10 cellular contexts compared by ENCODE assay signal in genomic region chr9:129945314-129945713, GRCh38.
DNase-seq lines count a peak whose midpoint lies in the region; ATAC-seq, FAIRE-seq and TF ChIP-seq lines count a peak whose summit lies in the region.
"Had no signal": no experiment of that assay in that cellular context is flagged by ENCODE, and none has a peak within 500 bp of the region (broad histone marks: within the 10 kb centered on the region; RNA-seq: fewer than 3 reads in every experiment).

No MANE protein-coding gene starts in this region.

- H3K36me3 ChIP-seq in kidney (ENCODE audit: control insufficient read depth in 1 of 2, insufficient read depth in 2 of 2, low read length in 2 of 2) = no peaks in the 10 kb centered on the region
- no peaks in the 10 kb centered on the region for H3K36me3 ChIP-seq in thoracic aorta

- no peak overlapping the region for H3K9ac ChIP-seq in kidney (ENCODE audit: low read length in 2 of 2)

- H3K4me3 ChIP-seq in kidney (ENCODE audit: low read length in 2 of 2) (no peak overlapping the region), thoracic aorta (peak overlapping the region; percentile 19)

- DNase-seq in activated CD4-positive, alpha-beta T cell treated with anti-CD3 and anti-CD28 coated beads, Interleukin-2, amount 10 ng/mL, durations not matched to agents 7 days and 5 days = no peak
- DNase-seq in activated CD4-positive, alpha-beta T cell treated with anti-CD3 and anti-CD28 coated beads, Interleukin-2, amount 50 U/mL, for 1 hour = no peak
- DNase-seq in activated CD4-positive, alpha-beta memory T cell treated with anti-CD3 and anti-CD28 coated beads, Interleukin-2, amount 10 ng/mL, durations not matched to agents 7 days and 5 days = no peak
- DNase-seq in kidney (no peak), thoracic aorta (ENCODE audit: low spot score) (no peak), mucosa of gallbladder (ENCODE audit: low spot score) (no peak), LoVo (ENCODE audit: low spot score) (no peak)
- DNase-seq: MM.1S had no signal

- H3K27me3 ChIP-seq in thoracic aorta (replicated peaks; ENCODE audit: insufficient read depth) = no peaks in the 10 kb centered on the region

- H3K4me1 ChIP-seq in kidney (ENCODE audit: control insufficient read depth in 1 of 2, insufficient read depth in 1 of 2, low read depth in 1 of 2, low read length in 2 of 2) (peaks cover 0 to 2% of the 10 kb centered on the region in 2 donors), thoracic aorta (ENCODE audit: control insufficient read depth in 1 of 2, low read depth in 2 of 2) (peaks cover 39 to 57% of the 10 kb centered on the region in 2 donors)

- TF ChIP-seq CTCF in kidney (IDR thresholded peaks at IDR 0.05; ENCODE audit: borderline replicate concordance, extremely low read depth, insufficient read depth) (no peak), thoracic aorta (IDR thresholded peaks at IDR 0.05) (no peak)

- peaks cover 61% of the 10 kb centered on the region for H3K4me1 Mint-ChIP-seq in activated CD4-positive, alpha-beta T cell treated with anti-CD3 and anti-CD28 coated beads, Interleukin-2, amount 10 ng/mL, durations not matched to agents 7 days and 5 days
- peaks cover 50% of the 10 kb centered on the region for H3K4me1 Mint-ChIP-seq in activated CD4-positive, alpha-beta memory T cell treated with anti-CD3 and anti-CD28 coated beads, Interleukin-2, amount 10 ng/mL, durations not matched to agents 7 days and 5 days

- H3K9me3 ChIP-seq in kidney (ENCODE audit: control insufficient read depth in 1 of 2, low read length in 2 of 2) (peaks cover 0 to 2% of the 10 kb centered on the region in 2 donors), thoracic aorta (no peaks in the 10 kb centered on the region)

- ATAC-seq in thoracic aorta (ENCODE audit: insufficient number of reproducible peaks, low FRiP score, low read depth) (no peak), HG03565 (IDR thresholded peaks at IDR 0.05; ENCODE audit: unreplicated experiment) (no peak)

- H3K27ac ChIP-seq in kidney (ENCODE audit: low read depth in 2 of 2, low read length in 2 of 2) (peak overlapping the region in 1 of 2 donors; percentile 61), thoracic aorta (peak overlapping the region; percentile 59 to 69)

- peaks cover 61% of the 10 kb centered on the region for H3K36me3 Mint-ChIP-seq in activated CD4-positive, alpha-beta T cell treated with anti-CD3 and anti-CD28 coated beads, Interleukin-2, amount 10 ng/mL, durations not matched to agents 7 days and 5 days (ENCODE audit: low read depth)
- H3K36me3 Mint-ChIP-seq in activated CD4-positive, alpha-beta memory T cell treated with anti-CD3 and anti-CD28 coated beads, Interleukin-2, amount 10 ng/mL, durations not matched to agents 7 days and 5 days (ENCODE audit: low read depth) = peaks cover 63% of the 10 kb centered on the region

- CTCF ChIA-PET in activated CD4-positive, alpha-beta T cell treated with anti-CD3 and anti-CD28 coated beads, Interleukin-2, amount 10 ng/mL, durations not matched to agents 7 days and 5 days (lab: Charles Lee) = interaction anchor here (0.6 to 1.9 kb wide), 6 partner anchors 11 to 94 kb away, joined by 3 to 7 read pairs (median 3); no protein-coding TSS in a partner anchor
- CTCF ChIA-PET in activated CD4-positive, alpha-beta memory T cell treated with anti-CD3 and anti-CD28 coated beads, Interleukin-2, amount 10 ng/mL, durations not matched to agents 7 days and 5 days (lab: Charles Lee) = interaction anchor here (0.6 to 1.9 kb wide), 9 partner anchors 10 to 88 kb away, joined by 3 to 9 read pairs (median 3); no protein-coding TSS in a partner anchor

- POLR2A ChIA-PET in activated CD4-positive, alpha-beta T cell treated with anti-CD3 and anti-CD28 coated beads, Interleukin-2, amount 10 ng/mL, durations not matched to agents 7 days and 5 days (lab: Charles Lee) = interaction anchor here (0.6 kb wide), 1 partner anchor 40 kb away, joined by 3 read pairs; no protein-coding TSS in a partner anchor
- POLR2A ChIA-PET in activated CD4-positive, alpha-beta memory T cell treated with anti-CD3 and anti-CD28 coated beads, Interleukin-2, amount 10 ng/mL, durations not matched to agents 7 days and 5 days (lab: Charles Lee) = interaction anchor here (0.6 to 3.7 kb wide), 26 partner anchors 10 to 294 kb away, joined by 3 to 90 read pairs (median 5); partner anchors contain the start of gene GPR107

- peak overlapping the region; percentile 16 for H3K4me3 Mint-ChIP-seq in activated CD4-positive, alpha-beta T cell treated with anti-CD3 and anti-CD28 coated beads, Interleukin-2, amount 10 ng/mL, durations not matched to agents 7 days and 5 days
- peak overlapping the region; percentile 11 for H3K4me3 Mint-ChIP-seq in activated CD4-positive, alpha-beta memory T cell treated with anti-CD3 and anti-CD28 coated beads, Interleukin-2, amount 10 ng/mL, durations not matched to agents 7 days and 5 days

- intact Hi-C loops in kidney (cut with DNase I) = no loop called here

- H3K9me3 Mint-ChIP-seq in activated CD4-positive, alpha-beta T cell treated with anti-CD3 and anti-CD28 coated beads, Interleukin-2, amount 10 ng/mL, durations not matched to agents 7 days and 5 days = peaks cover 15% of the 10 kb centered on the region
- peaks cover 11% of the 10 kb centered on the region for H3K9me3 Mint-ChIP-seq in activated CD4-positive, alpha-beta memory T cell treated with anti-CD3 and anti-CD28 coated beads, Interleukin-2, amount 10 ng/mL, durations not matched to agents 7 days and 5 days

- H3K27ac Mint-ChIP-seq in activated CD4-positive, alpha-beta T cell treated with anti-CD3 and anti-CD28 coated beads, Interleukin-2, amount 10 ng/mL, durations not matched to agents 7 days and 5 days = peak overlapping the region; percentile 82
- peak overlapping the region; percentile 80 for H3K27ac Mint-ChIP-seq in activated CD4-positive, alpha-beta memory T cell treated with anti-CD3 and anti-CD28 coated beads, Interleukin-2, amount 10 ng/mL, durations not matched to agents 7 days and 5 days

- peak; percentile 23 for FAIRE-seq in kidney (lab: Jason Lieb, UNC)
- FAIRE-seq: urothelium cell line had no signal

- no peaks in the 10 kb centered on the region for H3K27me3 Mint-ChIP-seq in activated CD4-positive, alpha-beta T cell treated with anti-CD3 and anti-CD28 coated beads, Interleukin-2, amount 10 ng/mL, durations not matched to agents 7 days and 5 days
- no peaks in the 10 kb centered on the region for H3K27me3 Mint-ChIP-seq in activated CD4-positive, alpha-beta memory T cell treated with anti-CD3 and anti-CD28 coated beads, Interleukin-2, amount 10 ng/mL, durations not matched to agents 7 days and 5 days
